Comparison of ENCODE assay signal across 10 cellular contexts in genomic region chr11:130160460-130161090, GRCh38. TPM values are rescaled to one million over a fixed set of nuclear protein-coding genes. Genes with fewer than 3 reads are reported as not detected.
DNase-seq lines count a peak whose midpoint lies in the region; ATAC-seq and TF ChIP-seq lines count a peak whose summit lies in the region.
"Had no signal": no experiment of that assay in that cellular context is flagged by ENCODE, and none has a peak within 500 bp of the region (broad histone marks: within the 10 kb centered on the region; RNA-seq: fewer than 3 reads in every experiment).

No MANE protein-coding gene starts in this region.

- TF ChIP-seq POLR2A in tibial nerve (IDR thresholded peaks at IDR 0.05): no peak

- H3K36me3 ChIP-seq in tibial nerve: no peaks in the 10 kb centered on the region

- WGBS in tibial nerve, 2 donors: 49 to 50% methylated on average over 18 of the region's 18 CpGs

- peaks cover 0 to 55% of the 10 kb centered on the region in 2 donors for H3K27me3 ChIP-seq in tibial nerve

- H3K36me3 Mint-ChIP-seq in activated naive CD4-positive, alpha-beta T cell treated with anti-CD3 and anti-CD28 coated beads, Interleukin-2, amount 10 ng/mL, durations not matched to agents 7 days and 5 days: no peaks in the 10 kb centered on the region
- peaks cover 7 to 17% of the 10 kb centered on the region in 2 donors for H3K36me3 Mint-ChIP-seq in activated naive CD4-positive, alpha-beta T cell treated with anti-CD3 and anti-CD28 coated beads, Interleukin-2, amount 50 U/mL, for 72 hours
- H3K36me3 Mint-ChIP-seq in activated B cell treated with CpG ODN at 0.5 μM for 24 hours (ENCODE audit: low read depth): no peaks in the 10 kb centered on the region

- H3K4me3 ChIP-seq in tibial nerve: peak overlapping the region in 3 of 4 donors; percentile 22 to 46 (median 45)

- peak overlapping the region; percentile 44 for H3K4me3 Mint-ChIP-seq in activated naive CD4-positive, alpha-beta T cell treated with anti-CD3 and anti-CD28 coated beads, Interleukin-2, amount 10 ng/mL, durations not matched to agents 7 days and 5 days
- peak overlapping the region; percentile 89 for H3K4me3 Mint-ChIP-seq in activated B cell treated with CpG ODN at 0.5 μM for 24 hours

- H3K4me1 ChIP-seq in tibial nerve: peaks cover 0 to 14% (median 6%) of the 10 kb centered on the region in 4 donors

- intact Hi-C loops in activated B cell treated with CpG ODN at 0.5 μM for 24 hours (cut with micrococcal nuclease): loop anchor here (2.0 kb wide), 1 partner anchor 154 kb away; the partner anchor contains the start of gene ZBTB44
- intact Hi-C loops in left colon (cut with DNase I, micrococcal nuclease): no loop called here

- no peak for TF ChIP-seq CTCF in activated B cell treated with CpG ODN at 0.5 μM for 24 hours (IDR thresholded peaks at IDR 0.05)
- TF ChIP-seq CTCF in tibial nerve (IDR thresholded peaks at IDR 0.05): no peak

- H3K4me1 Mint-ChIP-seq in activated naive CD4-positive, alpha-beta T cell treated with anti-CD3 and anti-CD28 coated beads, Interleukin-2, amount 10 ng/mL, durations not matched to agents 7 days and 5 days: peaks cover 11% of the 10 kb centered on the region
- H3K4me1 Mint-ChIP-seq in activated B cell treated with CpG ODN at 0.5 μM for 24 hours: peaks cover 57% of the 10 kb centered on the region

- no peak for TF ChIP-seq EP300 in tibial nerve (IDR thresholded peaks at IDR 0.05)

- CTCF ChIA-PET in activated naive CD4-positive, alpha-beta T cell treated with anti-CD3 and anti-CD28 coated beads, Interleukin-2, amount 10 ng/mL, durations not matched to agents 7 days and 5 days (lab: Charles Lee): interaction anchor here (0.6 kb wide), 1 partner anchor 206 kb away, joined by 3 read pairs; no protein-coding TSS in a partner anchor
- CTCF ChIA-PET in activated B cell treated with CpG ODN at 0.5 μM for 24 hours (lab: Charles Lee): interaction anchor here (1.1 to 1.6 kb wide), 2 partner anchors 14 to 15 kb away, joined by 3 to 5 read pairs; no protein-coding TSS in a partner anchor

- H3K9me3 ChIP-seq in tibial nerve: no peaks in the 10 kb centered on the region

- DNase-seq in activated naive CD4-positive, alpha-beta T cell treated with anti-CD3 and anti-CD28 coated beads, Interleukin-2, amount 10 ng/mL, durations not matched to agents 7 days and 5 days: no peak
- DNase-seq in activated naive CD4-positive, alpha-beta T cell treated with anti-CD3 and anti-CD28 coated beads, Interleukin-2, amount 50 U/mL, for 72 hours (ENCODE audit: low spot score in 2 of 2): no peak
- DNase-seq in activated B cell treated with CpG ODN at 0.5 μM for 24 hours (peak; percentile 27), left colon (peak in 1 of 2 donors; percentile 48), tibial nerve (ENCODE audit: low spot score in 2 of 2) (no peak), occipital lobe (lab: John Stamatoyannopoulos, UW) (no peak), inferior parietal cortex (ENCODE audit: extremely low spot score) (no peak)
- DNase-seq: DND-41, NCI-H446 had no signal

- no peaks in the 10 kb centered on the region for H3K9me3 Mint-ChIP-seq in activated naive CD4-positive, alpha-beta T cell treated with anti-CD3 and anti-CD28 coated beads, Interleukin-2, amount 10 ng/mL, durations not matched to agents 7 days and 5 days
- H3K9me3 Mint-ChIP-seq in activated naive CD4-positive, alpha-beta T cell treated with anti-CD3 and anti-CD28 coated beads, Interleukin-2, amount 50 U/mL, for 72 hours: no peaks in the 10 kb centered on the region
- no peaks in the 10 kb centered on the region for H3K9me3 Mint-ChIP-seq in activated B cell treated with CpG ODN at 0.5 μM for 24 hours

- no peak overlapping the region for H3K27ac Mint-ChIP-seq in activated naive CD4-positive, alpha-beta T cell treated with anti-CD3 and anti-CD28 coated beads, Interleukin-2, amount 10 ng/mL, durations not matched to agents 7 days and 5 days
- no peak overlapping the region for H3K27ac Mint-ChIP-seq in activated naive CD4-positive, alpha-beta T cell treated with anti-CD3 and anti-CD28 coated beads, Interleukin-2, amount 50 U/mL, for 72 hours
- peak overlapping the region; percentile 81 for H3K27ac Mint-ChIP-seq in activated B cell treated with CpG ODN at 0.5 μM for 24 hours

- peaks cover 91% of the 10 kb centered on the region for H3K27me3 Mint-ChIP-seq in activated naive CD4-positive, alpha-beta T cell treated with anti-CD3 and anti-CD28 coated beads, Interleukin-2, amount 10 ng/mL, durations not matched to agents 7 days and 5 days
- H3K27me3 Mint-ChIP-seq in activated B cell treated with CpG ODN at 0.5 μM for 24 hours: no peaks in the 10 kb centered on the region

- ATAC-seq in activated naive CD4-positive, alpha-beta T cell treated with anti-CD3 and anti-CD28 coated beads, Interleukin-2, amount 50 U/mL, for 72 hours: no peak
- ATAC-seq in activated B cell treated with CpG ODN at 0.5 μM for 24 hours (ENCODE audit: low read depth): no peak
- ATAC-seq in left colon: peak; percentile 29
- ATAC-seq in GM18502 (IDR thresholded peaks at IDR 0.05; ENCODE audit: poor library complexity, unreplicated experiment): no peak

- H3K27ac ChIP-seq in tibial nerve: peak overlapping the region in 1 of 4 donors; percentile 73

- POLR2A ChIA-PET in activated B cell treated with CpG ODN at 0.5 μM for 24 hours (lab: Charles Lee): interaction anchor here (1.1 to 3.4 kb wide), 6 partner anchors 8 to 158 kb away, joined by 3 to 18 read pairs (median 5); partner anchors contain the start of gene PRDM10

RNA-seq across cellular contexts. Expression of gene ST14, which starts 1.0 kb away (rescaled TPM):
- total RNA-seq in activated naive CD4-positive, alpha-beta T cell treated with anti-CD3 and anti-CD28 coated beads, Interleukin-2, amount 50 U/mL, for 72 hours: under 1 TPM in 1 of 2 donors, not detected in 1; 0.10 TPM
- total RNA-seq in activated B cell treated with CpG ODN at 0.5 μM for 24 hours (22.6 and 23.9 TPM in 2 replicates), left colon (100 to 1,000 TPM; 499 to 535 TPM), tibial nerve (10 to 100 TPM in 1 of 4 donors, 1 to 10 TPM in 3; 1.5 to 10.8 (median 2.6) TPM), occipital lobe (not detected)

Comparison
In these comparisons a context has a peak if more than half of its experiments do, and no peak if none do; other contexts are left out.
1. RNA of gene ST14, which starts 1.0 kb away (total RNA-seq): 499 to 535 TPM in left colon; 22.6 to 23.9 TPM in activated B cell treated with CpG ODN at 0.5 μM for 24 hours, 1.5 to 10.8 TPM in tibial nerve, not detected in occipital lobe (single experiment) and 0.10 TPM in activated naive CD4-positive, alpha-beta T cell treated with anti-CD3 and anti-CD28 coated beads, Interleukin-2, amount 50 U/mL, for 72 hours; every median in the first group is over 10 times any median in the second.